Comparison of ENCODE assay signal across 23 cellular contexts in the genomic region with DNA sequence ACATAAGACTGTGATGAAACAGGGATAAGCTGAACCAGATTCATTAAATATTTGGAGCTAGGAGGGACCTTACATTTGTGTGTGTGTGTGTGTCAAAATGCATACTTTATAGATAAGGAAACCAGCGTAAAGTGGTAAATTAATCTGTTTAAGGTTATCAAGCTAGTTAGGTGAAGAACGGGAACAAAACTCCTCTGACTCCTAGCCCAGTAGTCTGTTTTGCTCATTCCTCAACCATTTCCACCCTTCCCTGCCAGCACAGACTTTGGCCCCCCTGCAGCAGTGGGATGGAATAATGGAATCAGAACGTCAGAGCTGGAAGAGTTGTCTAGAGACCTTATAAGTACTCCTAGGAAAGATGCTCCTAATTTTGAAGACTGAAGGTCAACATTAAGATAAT. TPM values are rescaled to one million over a fixed set of nuclear protein-coding genes. Genes with fewer than 3 reads are reported as not detected.
DNase-seq lines count a peak whose midpoint lies in the region; ATAC-seq, FAIRE-seq and TF ChIP-seq lines count a peak whose summit lies in the region.
"Had no signal": no experiment of that assay in that cellular context is flagged by ENCODE, and none has a peak within 500 bp of the region (broad histone marks: within the 10 kb centered on the region; RNA-seq: fewer than 3 reads in every experiment).

No MANE protein-coding gene starts in this region.

- peaks cover 7% of the 10 kb centered on the region for H3K27me3 Mint-ChIP-seq in astrocyte (ENCODE audit: low read depth, unreplicated experiment)
- peaks cover 3% of the 10 kb centered on the region for H3K27me3 Mint-ChIP-seq in HFFc6 (ENCODE audit: insufficient read depth)

- H3K4me2 ChIP-seq in astrocyte (ENCODE audit: low read length) = peak overlapping the region; percentile 59
- H3K4me2 ChIP-seq in PC-3 (ENCODE audit: low read length) = no peak overlapping the region
- H3K4me2 ChIP-seq: A549; BLaER1 treated with 17β-estradiol and CSF1 and Interleukin-3, amounts not matched to agents 10 nM and 100 nM had no signal

- H3K36me3 ChIP-seq in astrocyte (ENCODE audit: insufficient read depth, low read length) (no peaks in the 10 kb centered on the region), PC-3 (ENCODE audit: low read depth, low read length) (no peaks in the 10 kb centered on the region)
- H3K36me3 ChIP-seq: BLaER1 treated with 17β-estradiol and CSF1 and Interleukin-3, amounts not matched to agents 10 nM and 100 nM had no signal

- FAIRE-seq in astrocyte (lab: Jason Lieb, UNC) = no peak
- FAIRE-seq: A549, GM12892, H1 had no signal

- H3K9me2 ChIP-seq in PC-3 (replicated peaks; ENCODE audit: low read length) = no peaks in the 10 kb centered on the region

- no peaks in the 10 kb centered on the region for H3F3A ChIP-seq in PC-3 (ENCODE audit: low read length, unreplicated experiment)

- H3K27ac Mint-ChIP-seq in astrocyte (ENCODE audit: unreplicated experiment) = no peak overlapping the region
- H3K27ac Mint-ChIP-seq in HFFc6 = no peak overlapping the region
- H3K27ac Mint-ChIP-seq: CD4-positive, alpha-beta memory T cell had no signal

- H3K9me3 ChIP-seq in astrocyte (ENCODE audit: insufficient read depth, low read depth, low read length) (no peaks in the 10 kb centered on the region), PC-3 (ENCODE audit: low read length) (no peaks in the 10 kb centered on the region)
- H3K9me3 ChIP-seq: A549; BLaER1 treated with 17β-estradiol and CSF1 and Interleukin-3, amounts not matched to agents 10 nM and 100 nM; Caco-2 had no signal

- H3K36me3 Mint-ChIP-seq in astrocyte (ENCODE audit: low read depth, unreplicated experiment) (no peaks in the 10 kb centered on the region), HFFc6 (ENCODE audit: low read depth) (no peaks in the 10 kb centered on the region)
- H3K36me3 Mint-ChIP-seq: CD4-positive, alpha-beta memory T cell had no signal

- no peak overlapping the region for H3K4me3 Mint-ChIP-seq in astrocyte (ENCODE audit: unreplicated experiment)
- H3K4me3 Mint-ChIP-seq in HFFc6 = no peak overlapping the region
- H3K4me3 Mint-ChIP-seq: CD4-positive, alpha-beta memory T cell had no signal

- ATAC-seq in PC-3 = no peak
- ATAC-seq in left ventricle myocardium superior = no peak
- no peak for ATAC-seq in GM19467 (IDR thresholded peaks at IDR 0.05; ENCODE audit: unreplicated experiment)
- ATAC-seq: A549, Panc1, SK-N-SH treated with all-trans-retinoic acid at 6 μM for 48 hours had no signal

- H4K20me1 ChIP-seq in astrocyte (ENCODE audit: insufficient read depth, low read length) (no peaks in the 10 kb centered on the region), PC-3 (ENCODE audit: low read length) (no peaks in the 10 kb centered on the region)
- H4K20me1 ChIP-seq: BLaER1 treated with 17β-estradiol and CSF1 and Interleukin-3, amounts not matched to agents 10 nM and 100 nM had no signal

- no peak overlapping the region for H2AFZ ChIP-seq in astrocyte (ENCODE audit: low read depth, low read length)
- H2AFZ ChIP-seq in PC-3 (ENCODE audit: low read length) = no peak overlapping the region

- no TSS peak for BruUV-seq in PC-3 (replicated peaks; lab: Mats Ljungman, UMichigan)

- H3K27me3 ChIP-seq in astrocyte (ENCODE audit: insufficient read depth, low read length) = no peaks in the 10 kb centered on the region
- peaks cover 66% of the 10 kb centered on the region for H3K27me3 ChIP-seq in PC-3 (ENCODE audit: low read length)
- H3K27me3 ChIP-seq: BLaER1 treated with 17β-estradiol and CSF1 and Interleukin-3, amounts not matched to agents 10 nM and 100 nM had no signal

- TF ChIP-seq CTCF in astrocyte (IDR thresholded peaks at IDR 0.05; ENCODE audit: insufficient read depth, low read depth, low read length) (no peak), fibroblast of pulmonary artery (IDR thresholded peaks at IDR 0.05; ENCODE audit: low read length, missing control alignments) (no peak), HFFc6 (IDR thresholded peaks at IDR 0.05) (no peak), PC-3 (conservative IDR thresholded peaks at IDR 0.05; ENCODE audit: low read depth, low read length) (no peak)

- peak; percentile 37 for DNase-seq in GM03348 (ENCODE audit: low spot score)
- DNase-seq in astrocyte (ENCODE audit: low read depth) = peak; percentile 67
- peak; percentile 46 for DNase-seq in fibroblast of pulmonary artery (ENCODE audit: low read depth)
- no peak for DNase-seq in HFFc6
- no peak for DNase-seq in PC-3
- DNase-seq in left ventricle myocardium superior = no peak
- DNase-seq: Caco-2; CD4-positive, alpha-beta memory T cell; KBM-7; NCI-H1092; NCI-H1436 treated with DMSO at 0.1 percent for 48 hours; NCI-H1930; NCI-H345; NCI-H524; NK-92 treated with Interleukin-12 subunit alpha and Interleukin-12 subunit beta, amount 100 ng/mL, for 24 hours had no signal

- intact Hi-C loops in PC-3 (cut with micrococcal nuclease) (no loop called here), left ventricle myocardium superior (cut with micrococcal nuclease) (no loop called here)

- CTCF ChIA-PET in PC-3 (lab: Charles Lee) = no interaction called here

- H3K4me1 Mint-ChIP-seq in astrocyte (ENCODE audit: low read depth, unreplicated experiment) (peaks cover 3% of the 10 kb centered on the region), HFFc6 (ENCODE audit: low read depth) (peaks cover 14% of the 10 kb centered on the region)

- no peak overlapping the region for H3K9ac ChIP-seq in astrocyte (ENCODE audit: low read length)
- H3K9ac ChIP-seq in PC-3 (ENCODE audit: low read length) = no peak overlapping the region
- H3K9ac ChIP-seq: BLaER1 treated with 17β-estradiol and CSF1 and Interleukin-3, amounts not matched to agents 10 nM and 100 nM had no signal

- H3K4me3 ChIP-seq in astrocyte (ENCODE audit: insufficient read depth, low read depth, low read length) (no peak overlapping the region), fibroblast of pulmonary artery (replicated peaks; ENCODE audit: low read depth, low read length) (no peak overlapping the region), PC-3 (ENCODE audit: low read length) (no peak overlapping the region)
- H3K4me3 ChIP-seq: A549; BLaER1 treated with 17β-estradiol and CSF1 and Interleukin-3, amounts not matched to agents 10 nM and 100 nM had no signal

- H3K79me2 ChIP-seq in astrocyte (ENCODE audit: insufficient read depth, low read length) (no peaks in the 10 kb centered on the region), PC-3 (ENCODE audit: low read length) (no peaks in the 10 kb centered on the region)

- H3K4me1 ChIP-seq in astrocyte (ENCODE audit: insufficient read depth, low read length) = peaks cover 4% of the 10 kb centered on the region
- peaks cover 4% of the 10 kb centered on the region for H3K4me1 ChIP-seq in PC-3 (ENCODE audit: insufficient read depth, low read length)
- H3K4me1 ChIP-seq: A549, Caco-2 had no signal

- POLR2A ChIA-PET in PC-3 (lab: Charles Lee; ENCODE audit: unreplicated experiment) = no interaction called here

- H3K9me3 Mint-ChIP-seq in astrocyte (ENCODE audit: unreplicated experiment) = no peaks in the 10 kb centered on the region
- no peaks in the 10 kb centered on the region for H3K9me3 Mint-ChIP-seq in HFFc6

- no peak overlapping the region for H3K27ac ChIP-seq in astrocyte (ENCODE audit: low read depth, low read length)
- H3K27ac ChIP-seq in PC-3 (ENCODE audit: low read length) = no peak overlapping the region
- H3K27ac ChIP-seq: A549; BLaER1 treated with 17β-estradiol and CSF1 and Interleukin-3, amounts not matched to agents 10 nM and 100 nM had no signal

RNA-seq across cellular contexts. Expression of a gene that starts 6.5 kb away (rescaled TPM):
- total RNA-seq in astrocyte (not detected in 2 replicates), PC-3 (2014; rRNA removed) (not detected in 2 replicates), left ventricle myocardium superior (not detected)
- not detected for total RNA-seq in HFFc6 (2021; fragmentation: NEBNext Ultra II Directional; extraction: Animal tissue kit (Norgen Biotek cat#: 25700))
- total RNA-seq: Caco-2; CD4-positive, alpha-beta memory T cell; G401; H1 had no signal

Comparison
In these comparisons a context has a peak if more than half of its experiments do, and no peak if none do; other contexts are left out.
1. DNase-seq: peak in GM03348 (single experiment), astrocyte (single experiment) and fibroblast of pulmonary artery (single experiment); none in HFFc6 (single experiment), PC-3 (single experiment) and left ventricle myocardium superior (single experiment).